12 cellular contexts compared by ENCODE assay signal in genomic region chr17:13599808-13600398, GRCh38. TPM values are rescaled to one million over a fixed set of nuclear protein-coding genes. Genes with fewer than 3 reads are reported as not detected.
DNase-seq lines count a peak whose midpoint lies in the region; ATAC-seq and TF ChIP-seq lines count a peak whose summit lies in the region.
"Had no signal": no experiment of that assay in that cellular context is flagged by ENCODE, and none has a peak within 500 bp of the region (broad histone marks: within the 10 kb centered on the region; RNA-seq: fewer than 3 reads in every experiment).

No MANE protein-coding gene starts in this region.

- H3K27me3 ChIP-seq in SK-N-SH (ENCODE audit: insufficient read depth) (no peaks in the 10 kb centered on the region), gastroesophageal sphincter (peaks cover 73% of the 10 kb centered on the region), sigmoid colon (peaks cover 19 to 84% (median 35%) of the 10 kb centered on the region in 3 donors)

- intact Hi-C loops in sigmoid colon (cut with DNase I) = loop anchor here (5.0 kb wide), 1 partner anchor 1327 kb away; no protein-coding TSS in a partner anchor

- H3K79me2 ChIP-seq in SK-N-SH (ENCODE audit: insufficient read depth) = peaks cover 68% of the 10 kb centered on the region

- no peak for TF ChIP-seq POLR2A in gastroesophageal sphincter (IDR thresholded peaks at IDR 0.05)
- TF ChIP-seq POLR2A in sigmoid colon (IDR thresholded peaks at IDR 0.05) = no peak

- POLR2A ChIA-PET in SK-N-SH (lab: Yijun Ruan, JAX) = no interaction called here
- POLR2A ChIA-PET in WTC11 (lab: Charles Lee) = no interaction called here

- H2AFZ ChIP-seq in SK-N-SH (ENCODE audit: low read depth) = 0 out of 2 replicates have a peak overlapping the region, but pooled peaks have one; percentile 61

- H3K9me2 ChIP-seq in SK-N-SH = no peaks in the 10 kb centered on the region

- peaks cover 0 to 6% of the 10 kb centered on the region in 2 experiments for H3K36me3 ChIP-seq in SK-N-SH (replicated peaks in 1 of 2; ENCODE audit: control insufficient read depth in 1 of 2, insufficient read depth in 2 of 2, low read length in 1 of 2)
- H3K36me3 ChIP-seq in gastroesophageal sphincter = no peaks in the 10 kb centered on the region
- no peaks in the 10 kb centered on the region for H3K36me3 ChIP-seq in sigmoid colon

- TF ChIP-seq RAD21 in SK-N-SH (IDR thresholded peaks at IDR 0.05; ENCODE audit: low read length) = no peak

- H3K4me3 ChIP-seq in SK-N-SH (ENCODE audit: low read depth in 2 of 2, low read length in 1 of 2) = peak overlapping the region; percentile 66 to 81
- peak overlapping the region; percentile 29 to 62 for H3K4me3 ChIP-seq in gastroesophageal sphincter
- H3K4me3 ChIP-seq in sigmoid colon = peak overlapping the region; percentile 12 to 52 (median 43)

- H3K36me3 Mint-ChIP-seq in WTC11 = no peaks in the 10 kb centered on the region

- no peaks in the 10 kb centered on the region for H3K9me3 ChIP-seq in SK-N-SH
- H3K9me3 ChIP-seq in gastroesophageal sphincter = no peaks in the 10 kb centered on the region
- no peaks in the 10 kb centered on the region for H3K9me3 ChIP-seq in sigmoid colon

- no peaks in the 10 kb centered on the region for H3K9me3 Mint-ChIP-seq in WTC11

- peak overlapping the region; percentile 72 for H3K9ac ChIP-seq in SK-N-SH

- no peak for DNase-seq in SK-N-SH
- DNase-seq in WTC11 (ENCODE audit: low spot score) = no peak
- no peak for DNase-seq in sigmoid colon
- no peak for DNase-seq in NCI-H2029 (lab: John Stamatoyannopoulos, UW)
- DNase-seq: activated CD4-positive, alpha-beta T cell treated with anti-CD3 and anti-CD28 coated beads, Interleukin-2, amount 50 U/mL, for 4 hours; SHP77 had no signal

- TF ChIP-seq CTCF in SK-N-SH (IDR thresholded peaks at IDR 0.05) (no peak), WTC11 (IDR thresholded peaks at IDR 0.05) (no peak), gastroesophageal sphincter (IDR thresholded peaks at IDR 0.05) (no peak), sigmoid colon (IDR thresholded peaks at IDR 0.05) (no peak)

- peaks cover 0 to 3% of the 10 kb centered on the region in 2 experiments; a peak in 1 of 4 replicates for H3K4me1 ChIP-seq in SK-N-SH (ENCODE audit: control insufficient read depth in 1 of 2, insufficient read depth in 2 of 2, low read depth in 1 of 2, low read length in 1 of 2)
- peaks cover 0 to 34% (median 8%) of the 10 kb centered on the region in 3 donors for H3K4me1 ChIP-seq in gastroesophageal sphincter
- H3K4me1 ChIP-seq in sigmoid colon = peaks cover 0 to 23% (median 20%) of the 10 kb centered on the region in 4 donors

- H3K27me3 Mint-ChIP-seq in WTC11 (ENCODE audit: low read depth) = peaks cover 20% of the 10 kb centered on the region

- H3K27ac ChIP-seq in SK-N-SH (ENCODE audit: low read depth in 2 of 2, low read length in 1 of 2) (peak overlapping the region in 1 of 2 experiments; percentile 69; a peak in 3 of 4 replicates), gastroesophageal sphincter (peak overlapping the region in 3 of 4 donors; percentile 60 to 83 (median 78)), sigmoid colon (peak overlapping the region; percentile 51 to 71 (median 63))
- H3K27ac ChIP-seq: 22Rv1 had no signal

- TF ChIP-seq EP300 in SK-N-SH (IDR thresholded peaks at IDR 0.05; ENCODE audit: borderline replicate concordance in 1 of 2, low read depth in 1 of 2, low read length in 1 of 2) (no peak), gastroesophageal sphincter (IDR thresholded peaks at IDR 0.05) (no peak), sigmoid colon (IDR thresholded peaks at IDR 0.05) (no peak)

- H3F3A ChIP-seq in SK-N-SH (replicated peaks; ENCODE audit: insufficient read depth) = peaks cover 30% of the 10 kb centered on the region

- H3K4me3 Mint-ChIP-seq in WTC11 = peak overlapping the region; percentile 64

- ATAC-seq in SK-N-SH treated with all-trans-retinoic acid at 6 μM for 48 hours = no peak
- no peak for ATAC-seq in WTC11
- ATAC-seq in gastroesophageal sphincter = no peak
- ATAC-seq in HG03571 (IDR thresholded peaks at IDR 0.05; ENCODE audit: unreplicated experiment) = no peak
- ATAC-seq in GM18873 (IDR thresholded peaks at IDR 0.05; ENCODE audit: low FRiP score, unreplicated experiment) = no peak

- H4K20me1 ChIP-seq in SK-N-SH (ENCODE audit: insufficient read depth) = no peaks in the 10 kb centered on the region

- 20% methylated on average over 4 of the region's 4 CpGs for WGBS in SK-N-SH (ENCODE audit: low lambda C conversion rate)
- 38 to 56% methylated on average over 4 of the region's 4 CpGs for WGBS in gastroesophageal sphincter (ENCODE audit: low coverage in 1 of 2), 2 donors
- WGBS in sigmoid colon, 2 donors = 51 to 63% methylated on average over 4 of the region's 4 CpGs

- H3K4me1 Mint-ChIP-seq in WTC11 = peaks cover 42% of the 10 kb centered on the region

- peak overlapping the region; percentile 96 for H3K4me2 ChIP-seq in SK-N-SH

- no peak overlapping the region for H3K27ac Mint-ChIP-seq in WTC11

- CTCF ChIA-PET in SK-N-SH (lab: Yijun Ruan, JAX) (no interaction called here), WTC11 (lab: Charles Lee) (no interaction called here)

TF ChIP-seq in SK-N-SH treated with all-trans-retinoic acid at 6 μM for 48 hours, 23 proteins besides CTCF, POLR2A, EP300 and RAD21 (continues in another document):
- TF ChIP-seq ZC3H10 (CRISPR knock-in tag; IDR thresholded peaks at IDR 0.05) (no peak), SNAI2 (CRISPR knock-in tag; IDR thresholded peaks at IDR 0.05) (no peak), ZNF70 (CRISPR knock-in tag; IDR thresholded peaks at IDR 0.05) (no peak), ESRRG (CRISPR knock-in tag; IDR thresholded peaks at IDR 0.05) (no peak), RARB (CRISPR knock-in tag; IDR thresholded peaks at IDR 0.05) (no peak), ZNF8 (CRISPR knock-in tag; IDR thresholded peaks at IDR 0.05) (no peak), TSHZ2 (CRISPR knock-in tag; IDR thresholded peaks at IDR 0.05) (no peak), BACH2 (CRISPR knock-in tag; IDR thresholded peaks at IDR 0.05; ENCODE audit: borderline replicate concordance) (no peak)

TF ChIP-seq in WTC11, 78 proteins besides CTCF, POLR2A, EP300 and RAD21:
- TF ChIP-seq ATF1 (CRISPR knock-in tag; IDR thresholded peaks at IDR 0.05) = no peak
- TF ChIP-seq ZBTB43 (CRISPR knock-in tag; IDR thresholded peaks at IDR 0.05) = no peak
- TF ChIP-seq NFATC4 (CRISPR knock-in tag; IDR thresholded peaks at IDR 0.05) = no peak
- no peak for TF ChIP-seq ZNF416 (CRISPR knock-in tag; IDR thresholded peaks at IDR 0.05)
TF ChIP-seq in WTC11: peak in this region for 0.

RNA-seq across cellular contexts. Expression of gene HS3ST3A1, which starts 1.8 kb away (rescaled TPM):
- polyA plus RNA-seq in SK-N-SH (2012; rRNA removed) (17.1 and 22.6 TPM in 2 replicates), sigmoid colon (1 to 10 TPM in 1 of 3 donors, not detected in 2; 1.5 TPM)
- polyA plus RNA-seq in SK-N-SH (2012; cell fraction: cytosol; rRNA removed) = 8.6 and 16.2 TPM in 2 replicates
- 20.7 and 23.4 TPM in 2 replicates for polyA plus RNA-seq in SK-N-SH (2012; cell fraction: nucleus; rRNA removed)
- total RNA-seq in WTC11 (2021) (5.2 to 9.7 TPM (median 5.9 TPM) in 3 replicates), gastroesophageal sphincter (10 to 100 TPM in 2 of 4 donors, 1 to 10 TPM in 2; 5.9 to 10.9 (median 8.9) TPM), sigmoid colon (1 to 10 TPM; 1.8 to 3.7 (median 3.0) TPM)
- total RNA-seq: pulmonary artery endothelial cell had no signal
